In genomic region chr17:28041068-28041843, GRCh38 we compare ENCODE assay signal across 1 cellular context.
TF ChIP-seq lines count a peak whose summit lies in the region.

No MANE protein-coding gene starts in this region.

TF ChIP-seq in H1, 55 proteins besides CTCF, POLR2A, EP300 and RAD21:
- TF ChIP-seq CREB1 (IDR thresholded peaks at IDR 0.05) (peak; percentile 65), BACH1 (IDR thresholded peaks at IDR 0.05; ENCODE audit: low read length) (no peak), RBBP5 (IDR thresholded peaks at IDR 0.05; ENCODE audit: borderline replicate concordance, low read depth, low read length) (no peak; the same call in 1 of the 2 replicates), YY1 (IDR thresholded peaks at IDR 0.05; ENCODE audit: low read depth, low read length) (no peak), CHD2 (IDR thresholded peaks at IDR 0.05; ENCODE audit: low read length) (peak; percentile 98), TCF12 (IDR thresholded peaks at IDR 0.05; ENCODE audit: low read depth, low read length) (peak; percentile 75; the same call in 1 of the 2 replicates), PHF8 (conservative IDR thresholded peaks at IDR 0.05; ENCODE audit: low read depth, low read length) (no peak), ZNF274 (IDR thresholded peaks at IDR 0.05; ENCODE audit: borderline replicate concordance, extremely low read depth, low read length) (no peak), KDM4A (IDR thresholded peaks at IDR 0.05; ENCODE audit: low read depth, low read length, severe bottlenecking) (no peak), CBX8 (IDR thresholded peaks at IDR 0.05; ENCODE audit: borderline replicate concordance, low read depth, low read length) (no peak), SAP30 (IDR thresholded peaks at IDR 0.05; ENCODE audit: insufficient read depth, insufficient replicate concordance, low read length) (no peak), POLR2AphosphoS5 (IDR thresholded peaks at IDR 0.05; ENCODE audit: low read depth, low read length) (0 out of 2 replicates have a peak, but pooled peaks have one; percentile 32), USF2 (IDR thresholded peaks at IDR 0.05; ENCODE audit: low read length) (no peak), BRCA1 (IDR thresholded peaks at IDR 0.05; ENCODE audit: low read depth, low read length) (no peak), CBX5 (IDR thresholded peaks at IDR 0.05; ENCODE audit: low read depth, low read length) (no peak), SIN3A (conservative IDR thresholded peaks at IDR 0.05 in 1 of 2, IDR thresholded peaks at IDR 0.05 in 1 of 2; ENCODE audit: low read depth in 1 of 2, low read length in 2 of 2) (no peak), JUN (IDR thresholded peaks at IDR 0.05; ENCODE audit: low read depth, low read length) (no peak), SP2 (IDR thresholded peaks at IDR 0.05; ENCODE audit: low read length) (peak; percentile 99), EZH2 (IDR thresholded peaks at IDR 0.05; ENCODE audit: low read depth, low read length, severe bottlenecking) (no peak), SUZ12 (IDR thresholded peaks at IDR 0.05; ENCODE audit: low read length) (no peak), SP1 (IDR thresholded peaks at IDR 0.05; ENCODE audit: low read depth, low read length) (peak; percentile 100), POU5F1 (IDR thresholded peaks at IDR 0.05; ENCODE audit: low read depth, low read length) (no peak), GTF2F1 (IDR thresholded peaks at IDR 0.05; ENCODE audit: borderline replicate concordance, low read depth, low read length) (no peak), ATF3 (IDR thresholded peaks at IDR 0.05; ENCODE audit: insufficient read depth, low read depth, low read length) (no peak), NANOG (IDR thresholded peaks at IDR 0.05; ENCODE audit: insufficient read depth, low read depth, low read length, poor library complexity, severe bottlenecking) (no peak), HDAC6 (IDR thresholded peaks at IDR 0.05; ENCODE audit: low read depth, low read length) (no peak), NRF1 (IDR thresholded peaks at IDR 0.05; ENCODE audit: low read depth, low read length) (no peak), HDAC2 (IDR thresholded peaks at IDR 0.05; ENCODE audit: borderline replicate concordance in 1 of 2, low read depth in 2 of 2, low read length in 2 of 2) (no peak), TBP (IDR thresholded peaks at IDR 0.05; ENCODE audit: low read depth, low read length) (peak; percentile 80), CEBPB (IDR thresholded peaks at IDR 0.05; ENCODE audit: low read depth, low read length) (no peak), KDM5A (IDR thresholded peaks at IDR 0.05; ENCODE audit: low read length) (no peak), GABPA (IDR thresholded peaks at IDR 0.05; ENCODE audit: borderline replicate concordance, insufficient read depth, low read length) (peak; percentile 27; the same call in 1 of the 2 replicates), EGR1 (IDR thresholded peaks at IDR 0.05; ENCODE audit: borderline replicate concordance, low read depth, low read length) (peak; percentile 40; the same call in 1 of the 2 replicates), RFX5 (IDR thresholded peaks at IDR 0.05; ENCODE audit: borderline replicate concordance, low read depth, low read length) (no peak), MAX (IDR thresholded peaks at IDR 0.05) (peak; percentile 56), BCL11A (IDR thresholded peaks at IDR 0.05; ENCODE audit: low read depth in 2 of 2, low read length in 2 of 2) (no peak), ASH2L (IDR thresholded peaks at IDR 0.05; ENCODE audit: low read length) (no peak), RXRA (IDR thresholded peaks at IDR 0.05; ENCODE audit: insufficient read depth, low read depth, low read length) (no peak), SIX5 (IDR thresholded peaks at IDR 0.05; ENCODE audit: low read depth, low read length) (no peak), SRF (IDR thresholded peaks at IDR 0.05; ENCODE audit: low read depth, low read length) (no peak), TAF7 (optimal IDR thresholded peaks at IDR 0.05; ENCODE audit: borderline replicate concordance, low read depth, low read length) (no peak), TAF1 (IDR thresholded peaks at IDR 0.05; ENCODE audit: low read depth, low read length) (peak; percentile 89), SP4 (IDR thresholded peaks at IDR 0.05; ENCODE audit: low read length) (peak; percentile 92), MAFK (IDR thresholded peaks at IDR 0.05; ENCODE audit: low read depth, low read length) (no peak)
- TF ChIP-seq, protein P1, sequence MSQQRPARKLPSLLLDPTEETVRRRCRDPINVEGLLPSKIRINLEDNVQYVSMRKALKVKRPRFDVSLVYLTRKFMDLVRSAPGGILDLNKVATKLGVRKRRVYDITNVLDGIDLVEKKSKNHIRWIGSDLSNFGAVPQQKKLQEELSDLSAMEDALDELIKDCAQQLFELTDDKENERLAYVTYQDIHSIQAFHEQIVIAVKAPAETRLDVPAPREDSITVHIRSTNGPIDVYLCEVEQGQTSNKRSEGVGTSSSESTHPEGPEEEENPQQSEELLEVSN (IDR thresholded peaks at IDR 0.05) = no peak
- TF ChIP-seq, protein P2, sequence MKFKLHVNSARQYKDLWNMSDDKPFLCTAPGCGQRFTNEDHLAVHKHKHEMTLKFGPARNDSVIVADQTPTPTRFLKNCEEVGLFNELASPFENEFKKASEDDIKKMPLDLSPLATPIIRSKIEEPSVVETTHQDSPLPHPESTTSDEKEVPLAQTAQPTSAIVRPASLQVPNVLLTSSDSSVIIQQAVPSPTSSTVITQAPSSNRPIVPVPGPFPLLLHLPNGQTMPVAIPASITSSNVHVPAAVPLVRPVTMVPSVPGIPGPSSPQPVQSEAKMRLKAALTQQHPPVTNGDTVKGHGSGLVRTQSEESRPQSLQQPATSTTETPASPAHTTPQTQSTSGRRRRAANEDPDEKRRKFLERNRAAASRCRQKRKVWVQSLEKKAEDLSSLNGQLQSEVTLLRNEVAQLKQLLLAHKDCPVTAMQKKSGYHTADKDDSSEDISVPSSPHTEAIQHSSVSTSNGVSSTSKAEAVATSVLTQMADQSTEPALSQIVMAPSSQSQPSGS (IDR thresholded peaks at IDR 0.05; ENCODE audit: low read length) = no peak
